Comparison of ENCODE assay signal across 13 cellular contexts in genomic region chr16:66028505-66029216, GRCh38.
DNase-seq lines count a peak whose midpoint lies in the region; ATAC-seq and TF ChIP-seq lines count a peak whose summit lies in the region.
"Had no signal": no experiment of that assay in that cellular context is flagged by ENCODE, and none has a peak within 500 bp of the region (broad histone marks: within the 10 kb centered on the region; RNA-seq: fewer than 3 reads in every experiment).

No MANE protein-coding gene starts in this region.

- no peak overlapping the region for H3K4me3 ChIP-seq in SJSA1
- H3K4me3 ChIP-seq: BLaER1, transverse colon had no signal

- H3K27ac ChIP-seq in SJSA1 = peak overlapping the region; percentile 70
- H3K27ac ChIP-seq: BLaER1, transverse colon had no signal

- H3K4me3 Mint-ChIP-seq in osteocyte (ENCODE audit: unreplicated experiment) = no peak overlapping the region
- H3K4me3 Mint-ChIP-seq: dendritic cell treated with granulocyte-macrophage colony-stimulating factor and Interleukin-4, amounts not matched to agents 40 ng/mL and 50 ng/mL, for 4 days had no signal

- H3K9me3 Mint-ChIP-seq in osteocyte (ENCODE audit: unreplicated experiment) = peaks cover 3% of the 10 kb centered on the region

- H3K36me3 Mint-ChIP-seq in osteocyte (ENCODE audit: unreplicated experiment) = no peaks in the 10 kb centered on the region

- TF ChIP-seq CTCF in osteocyte (IDR thresholded peaks at IDR 0.05) = no peak

- H3K4me1 ChIP-seq in SJSA1 (replicated peaks) = peaks cover 30% of the 10 kb centered on the region
- H3K4me1 ChIP-seq: BLaER1, transverse colon had no signal

- H3K9me3 ChIP-seq in SJSA1 (replicated peaks) = no peaks in the 10 kb centered on the region
- H3K9me3 ChIP-seq: transverse colon had no signal

- H3K27me3 ChIP-seq in SJSA1 (replicated peaks) = no peaks in the 10 kb centered on the region
- H3K27me3 ChIP-seq: BLaER1, transverse colon had no signal

- ATAC-seq in HG03045 (IDR thresholded peaks at IDR 0.05; ENCODE audit: unreplicated experiment) = no peak
- ATAC-seq in HG02763 (IDR thresholded peaks at IDR 0.05; ENCODE audit: unreplicated experiment) = no peak

- DNase-seq in AG20443 (ENCODE audit: low spot score) (peak; percentile 89), SJSA1 (ENCODE audit: low read depth in 1 of 2, low spot score in 2 of 2) (peak; percentile 66 to 85), fibroblast of peridontal ligament (ENCODE audit: extremely low read depth) (peak; percentile 85), osteocyte (ENCODE audit: extremely low spot score, unreplicated experiment) (no peak), HPDE6-E6E7 (ENCODE audit: extremely low spot score) (no peak), NCI-H2227 (lab: John Stamatoyannopoulos, UW; ENCODE audit: unreplicated experiment) (no peak)
- DNase-seq: hypothalamus, NCI-H1694, transverse colon had no signal

- H3K27ac Mint-ChIP-seq in osteocyte (ENCODE audit: unreplicated experiment) = peak overlapping the region; percentile 36
- H3K27ac Mint-ChIP-seq: dendritic cell treated with granulocyte-macrophage colony-stimulating factor and Interleukin-4, amounts not matched to agents 40 ng/mL and 50 ng/mL, for 4 days had no signal

- no peaks in the 10 kb centered on the region for H3K27me3 Mint-ChIP-seq in osteocyte (ENCODE audit: unreplicated experiment)
- H3K27me3 Mint-ChIP-seq: dendritic cell treated with granulocyte-macrophage colony-stimulating factor and Interleukin-4, amounts not matched to agents 40 ng/mL and 50 ng/mL, for 4 days had no signal

- H3K36me3 ChIP-seq in SJSA1 = no peaks in the 10 kb centered on the region
- H3K36me3 ChIP-seq: BLaER1, transverse colon had no signal

- peaks cover 20% of the 10 kb centered on the region for H3K4me1 Mint-ChIP-seq in osteocyte (ENCODE audit: unreplicated experiment)

Comparison
In these comparisons a context has a peak if more than half of its experiments do, and no peak if none do; other contexts are left out.
1. DNase-seq: peak in AG20443 (single experiment), SJSA1 (2 of 2) and fibroblast of peridontal ligament (single experiment); none in osteocyte (single experiment), HPDE6-E6E7 (single experiment) and NCI-H2227 (single experiment).